In genomic region chr4:168891086-168891485, GRCh38 we compare ENCODE assay signal across 32 cellular contexts.
"Had no signal": no experiment of that assay in that cellular context is flagged by ENCODE, and none has a peak within 500 bp of the region (broad histone marks: within the 10 kb centered on the region; RNA-seq: fewer than 3 reads in every experiment).

No MANE protein-coding gene starts in this region.

- H3K27ac ChIP-seq: brain microvascular endothelial cell, hepatocyte, right lobe of liver, suprapubic skin had no signal

- H3K27me3 ChIP-seq: adrenal gland, brain microvascular endothelial cell, hepatocyte, right lobe of liver, stomach, suprapubic skin, transverse colon had no signal

- H2AFZ ChIP-seq: hepatocyte had no signal

- H3K4me2 ChIP-seq: hepatocyte had no signal

- H3K9me3 ChIP-seq: adrenal gland, right lobe of liver, stomach, suprapubic skin, transverse colon had no signal

- H3K9me3 Mint-ChIP-seq: activated naive CD4-positive, alpha-beta T cell treated with anti-CD3 and anti-CD28 coated beads for 36 hours; activated naive CD8-positive, alpha-beta T cell treated with anti-CD3 and anti-CD28 coated beads for 36 hours; dendritic cell treated with granulocyte-macrophage colony-stimulating factor and Interleukin-4, amounts not matched to agents 40 ng/mL and 50 ng/mL, for 4 days; endodermal cell; natural killer cell; stimulated activated memory B cell treated with anti-CD40 and anti-IgM and Interleukin-4, amounts not matched to agents 10 μg/mL and 1 μg/mL and 100 μg/mL, for 72 hours; T-helper 2 cell treated with Interferon-gamma antibody and Interleukin-4, amounts not matched to agents 5 μg/mL and 100 μg/mL, for 36 hours had no signal

- H3K4me1 Mint-ChIP-seq: activated CD4-positive, alpha-beta T cell treated with anti-CD3 and anti-CD28 coated beads for 36 hours; activated naive CD8-positive, alpha-beta T cell treated with anti-CD3 and anti-CD28 coated beads for 36 hours; stimulated activated memory B cell treated with anti-CD40 and anti-IgM and Interleukin-4, amounts not matched to agents 10 μg/mL and 1 μg/mL and 100 μg/mL, for 72 hours had no signal

- H3K27me3 Mint-ChIP-seq: activated CD4-positive, alpha-beta T cell treated with anti-CD3 and anti-CD28 coated beads for 36 hours; activated naive CD8-positive, alpha-beta T cell treated with anti-CD3 and anti-CD28 coated beads for 36 hours; stimulated activated memory B cell treated with anti-CD40 and anti-IgM and Interleukin-4, amounts not matched to agents 10 μg/mL and 1 μg/mL and 100 μg/mL, for 72 hours had no signal

- H3K4me3 Mint-ChIP-seq: activated CD4-positive, alpha-beta T cell treated with anti-CD3 and anti-CD28 coated beads for 36 hours; activated CD8-positive, alpha-beta T cell treated with anti-CD3 and anti-CD28 coated beads, Interleukin-2, amount 10 ng/mL, durations not matched to agents 7 days and 5 days; activated naive CD4-positive, alpha-beta T cell treated with anti-CD3 and anti-CD28 coated beads for 36 hours; activated naive CD8-positive, alpha-beta T cell treated with anti-CD3 and anti-CD28 coated beads for 36 hours; dendritic cell treated with granulocyte-macrophage colony-stimulating factor and Interleukin-4, amounts not matched to agents 40 ng/mL and 50 ng/mL, for 4 days; endodermal cell; natural killer cell; stimulated activated memory B cell treated with anti-CD40 and anti-IgM and Interleukin-4, amounts not matched to agents 10 μg/mL and 1 μg/mL and 100 μg/mL, for 72 hours; T-helper 2 cell treated with Interferon-gamma antibody and Interleukin-4, amounts not matched to agents 5 μg/mL and 100 μg/mL, for 36 hours had no signal

- ATAC-seq: activated CD4-positive, alpha-beta T cell treated with anti-CD3 and anti-CD28 coated beads for 36 hours; activated CD8-positive, alpha-beta T cell treated with anti-CD3 and anti-CD28 coated beads, Interleukin-2, amount 10 ng/mL, durations not matched to agents 7 days and 5 days; esophagus mucosa; left cardiac atrium; natural killer cell; stimulated activated memory B cell treated with anti-CD40 and anti-IgM and Interleukin-4, amounts not matched to agents 10 μg/mL and 1 μg/mL and 100 μg/mL, for 72 hours had no signal

- H3K4me3 ChIP-seq: adrenal gland, hepatocyte, right lobe of liver, stomach, suprapubic skin, transverse colon had no signal

- H3K27ac Mint-ChIP-seq: activated CD4-positive, alpha-beta T cell treated with anti-CD3 and anti-CD28 coated beads for 36 hours; activated CD8-positive, alpha-beta T cell treated with anti-CD3 and anti-CD28 coated beads, Interleukin-2, amount 10 ng/mL, durations not matched to agents 7 days and 5 days; activated naive CD4-positive, alpha-beta T cell treated with anti-CD3 and anti-CD28 coated beads for 36 hours; activated naive CD8-positive, alpha-beta T cell treated with anti-CD3 and anti-CD28 coated beads for 36 hours; dendritic cell treated with granulocyte-macrophage colony-stimulating factor and Interleukin-4, amounts not matched to agents 40 ng/mL and 50 ng/mL, for 4 days; endodermal cell; natural killer cell; stimulated activated memory B cell treated with anti-CD40 and anti-IgM and Interleukin-4, amounts not matched to agents 10 μg/mL and 1 μg/mL and 100 μg/mL, for 72 hours; T-helper 2 cell treated with Interferon-gamma antibody and Interleukin-4, amounts not matched to agents 5 μg/mL and 100 μg/mL, for 36 hours had no signal

- DNase-seq: activated CD4-positive, alpha-beta T cell treated with anti-CD3 and anti-CD28 coated beads for 36 hours; activated CD4-positive, CD25-positive, alpha-beta regulatory T cell; activated CD8-positive, alpha-beta T cell treated with anti-CD3 and anti-CD28 coated beads, Interleukin-2, amount 10 ng/mL, durations not matched to agents 7 days and 5 days; activated effector memory CD4-positive, alpha-beta T cell treated with Interleukin-2 at 50 U/mL for 16 hours; activated naive CD4-positive, alpha-beta T cell treated with anti-CD3 and anti-CD28 coated beads for 36 hours; activated naive CD8-positive, alpha-beta T cell treated with anti-CD3 and anti-CD28 coated beads for 36 hours; adrenal gland; aorta; brain microvascular endothelial cell; caudate nucleus; endodermal cell; foreskin melanocyte; glutamatergic neuron; left cardiac atrium; mammary epithelial cell; natural killer cell; right lobe of liver; small intestine; stimulated activated CD4-positive, alpha-beta T cell treated with anti-CD3 and anti-CD28 coated beads, Interleukin-1b, Interleukin-23, amount 100 ng/mL, for 48 hours; stimulated activated CD4-positive, alpha-beta T cell treated with anti-CD3 and anti-CD28 coated beads, Interleukin-4, amount 100 ng/mL, for 4 hours; stimulated activated CD8-positive, alpha-beta memory T cell treated with anti-CD3 and anti-CD28 coated beads, Interleukin-4, amount 100 ng/mL, for 48 hours; stomach; T-helper 1 cell; transverse colon had no signal

- FAIRE-seq: keratinocyte, small intestine, urothelium cell line had no signal
